Comparison of ENCODE assay signal across 25 cellular contexts in genomic region chr2:23042176-23042909, GRCh38.
DNase-seq lines count a peak whose midpoint lies in the region; ATAC-seq and TF ChIP-seq lines count a peak whose summit lies in the region.
"Had no signal": no experiment of that assay in that cellular context is flagged by ENCODE, and none has a peak within 500 bp of the region (broad histone marks: within the 10 kb centered on the region; RNA-seq: fewer than 3 reads in every experiment).

No MANE protein-coding gene starts in this region.

- CTCF ChIA-PET in activated CD8-positive, alpha-beta memory T cell treated with anti-CD3 and anti-CD28 coated beads, Interleukin-2, amount 10 ng/mL, durations not matched to agents 7 days and 5 days (lab: Charles Lee) = no interaction called here

- H3K27me3 Mint-ChIP-seq in nephron (ENCODE audit: low read depth) = peaks cover 10% of the 10 kb centered on the region
- H3K27me3 Mint-ChIP-seq in activated CD8-positive, alpha-beta memory T cell treated with anti-CD3 and anti-CD28 coated beads, Interleukin-2, amount 10 ng/mL, durations not matched to agents 7 days and 5 days = no peaks in the 10 kb centered on the region
- H3K27me3 Mint-ChIP-seq: central memory CD8-positive, alpha-beta T cell had no signal

- H3K9me3 ChIP-seq in MG63 = no peaks in the 10 kb centered on the region
- H3K9me3 ChIP-seq in fibroblast of lung (ENCODE audit: control insufficient read depth, insufficient read depth, low read depth, low read length) = no peaks in the 10 kb centered on the region
- H3K9me3 ChIP-seq in testis = no peaks in the 10 kb centered on the region
- H3K9me3 ChIP-seq: tibial nerve had no signal

- peak overlapping the region; percentile 63 for H3K4me2 ChIP-seq in fibroblast of lung (ENCODE audit: extremely low read depth, insufficient read depth, low read length)
- H3K4me2 ChIP-seq: hepatocyte had no signal

- H3K27ac ChIP-seq in fibroblast of lung (ENCODE audit: insufficient read depth, low read length) = peak overlapping the region; percentile 26
- H3K27ac ChIP-seq in testis = no peak overlapping the region
- H3K27ac ChIP-seq: hepatocyte had no signal

- H3K36me3 Mint-ChIP-seq in nephron (ENCODE audit: low read depth) = no peaks in the 10 kb centered on the region
- H3K36me3 Mint-ChIP-seq in activated CD8-positive, alpha-beta memory T cell treated with anti-CD3 and anti-CD28 coated beads, Interleukin-2, amount 10 ng/mL, durations not matched to agents 7 days and 5 days = no peaks in the 10 kb centered on the region
- H3K36me3 Mint-ChIP-seq: activated naive CD4-positive, alpha-beta T cell treated with anti-CD3 and anti-CD28 coated beads, Interleukin-2, amount 10 ng/mL, durations not matched to agents 7 days and 5 days; immature natural killer cell had no signal

- H3K27me3 ChIP-seq in MG63 (no peaks in the 10 kb centered on the region), fibroblast of lung (ENCODE audit: control insufficient read depth, insufficient read depth, low read length) (no peaks in the 10 kb centered on the region), testis (no peaks in the 10 kb centered on the region)
- H3K27me3 ChIP-seq: hepatocyte, tibial nerve had no signal

- no peaks in the 10 kb centered on the region for H3K9me3 Mint-ChIP-seq in nephron
- peaks cover 2% of the 10 kb centered on the region for H3K9me3 Mint-ChIP-seq in activated CD8-positive, alpha-beta memory T cell treated with anti-CD3 and anti-CD28 coated beads, Interleukin-2, amount 10 ng/mL, durations not matched to agents 7 days and 5 days (ENCODE audit: low read depth)
- H3K9me3 Mint-ChIP-seq: activated naive CD4-positive, alpha-beta T cell treated with anti-CD3 and anti-CD28 coated beads, Interleukin-2, amount 10 ng/mL, durations not matched to agents 7 days and 5 days; activated T-helper 1 cell treated with anti-CD3 and anti-CD28 coated beads, Interleukin-12 subunit alpha, Interleukin-12 subunit beta, Interleukin-2, Interleukin-4 antibody, amounts not matched to agents 30 ng/mL and 10 ng/mL and 1 ng/mL, durations not matched to agents 14 hours and 24 hours and 36 hours; central memory CD8-positive, alpha-beta T cell had no signal

- H3K79me2 ChIP-seq in fibroblast of lung (ENCODE audit: control insufficient read depth, insufficient read depth, low read length) = no peaks in the 10 kb centered on the region
- H3K79me2 ChIP-seq: hepatocyte had no signal

- peak overlapping the region in 2 of 3 experiments; percentile 34 to 53 for H3K27ac Mint-ChIP-seq in nephron
- H3K27ac Mint-ChIP-seq in activated CD8-positive, alpha-beta memory T cell treated with anti-CD3 and anti-CD28 coated beads, Interleukin-2, amount 10 ng/mL, durations not matched to agents 7 days and 5 days = no peak overlapping the region
- H3K27ac Mint-ChIP-seq: activated naive CD4-positive, alpha-beta T cell treated with anti-CD3 and anti-CD28 coated beads, Interleukin-2, amount 10 ng/mL, durations not matched to agents 7 days and 5 days; activated T-helper 1 cell treated with anti-CD3 and anti-CD28 coated beads, Interleukin-12 subunit alpha, Interleukin-12 subunit beta, Interleukin-2, Interleukin-4 antibody, amounts not matched to agents 30 ng/mL and 10 ng/mL and 1 ng/mL, durations not matched to agents 14 hours and 24 hours and 36 hours; immature natural killer cell had no signal

- H3K4me3 Mint-ChIP-seq in nephron = no peak overlapping the region
- no peak overlapping the region for H3K4me3 Mint-ChIP-seq in activated CD8-positive, alpha-beta memory T cell treated with anti-CD3 and anti-CD28 coated beads, Interleukin-2, amount 10 ng/mL, durations not matched to agents 7 days and 5 days
- H3K4me3 Mint-ChIP-seq: activated naive CD4-positive, alpha-beta T cell treated with anti-CD3 and anti-CD28 coated beads, Interleukin-2, amount 10 ng/mL, durations not matched to agents 7 days and 5 days; activated T-helper 1 cell treated with anti-CD3 and anti-CD28 coated beads, Interleukin-12 subunit alpha, Interleukin-12 subunit beta, Interleukin-2, Interleukin-4 antibody, amounts not matched to agents 30 ng/mL and 10 ng/mL and 1 ng/mL, durations not matched to agents 14 hours and 24 hours and 36 hours; central memory CD8-positive, alpha-beta T cell; immature natural killer cell had no signal

- TF ChIP-seq POLR2A in testis (IDR thresholded peaks at IDR 0.05) = no peak

- intact Hi-C loops in testis (cut with DNase I; ENCODE audit: low total_unique reads) = no loop called here

- no peak for ATAC-seq in GM18868 (IDR thresholded peaks at IDR 0.05; ENCODE audit: unreplicated experiment)
- no peak for ATAC-seq in activated CD8-positive, alpha-beta memory T cell treated with anti-CD3 and anti-CD28 coated beads, Interleukin-2, amount 10 ng/mL, durations not matched to agents 7 days and 5 days
- ATAC-seq: GM12878, HCT116, left lobe of liver, SK-N-SH treated with all-trans-retinoic acid at 6 μM for 48 hours had no signal

- no peaks in the 10 kb centered on the region for H3K36me3 ChIP-seq in MG63
- H3K36me3 ChIP-seq in fibroblast of lung (ENCODE audit: control insufficient read depth, insufficient read depth, low read length) = no peaks in the 10 kb centered on the region
- no peaks in the 10 kb centered on the region for H3K36me3 ChIP-seq in testis (ENCODE audit: low read depth, missing control alignments)
- H3K36me3 ChIP-seq: tibial nerve had no signal

- TF ChIP-seq CTCF in fibroblast of lung (conservative IDR thresholded peaks at IDR 0.05 in 1 of 2, IDR thresholded peaks at IDR 0.05 in 1 of 2; ENCODE audit: low read depth in 1 of 2, low read length in 2 of 2) (no peak), nephron (IDR thresholded peaks at IDR 0.05; ENCODE audit: unreplicated experiment in 3 of 3) (no peak), testis (IDR thresholded peaks at IDR 0.05) (no peak)

- DNase-seq in MG63 (peak; percentile 84), fibroblast of lung (ENCODE audit: low read depth in 2 of 2) (peak in 1 of 2 donors; percentile 22), testis (peak; percentile 19), NCI-H2081 treated with DMSO at 0.1 percent for 48 hours (lab: John Stamatoyannopoulos, UW) (no peak)
- DNase-seq in activated CD8-positive, alpha-beta memory T cell treated with anti-CD3 and anti-CD28 coated beads, Interleukin-2, amount 10 ng/mL, durations not matched to agents 7 days and 5 days = no peak
- DNase-seq: activated CD4-positive, alpha-beta T cell treated with anti-CD3 and anti-CD28 coated beads for 48 hours; activated naive CD4-positive, alpha-beta T cell treated with anti-CD3 and anti-CD28 coated beads, Interleukin-2, amount 10 ng/mL, durations not matched to agents 7 days and 5 days; foreskin fibroblast; immature natural killer cell; Kasumi-1; NCI-H1694 treated with DMSO at 0.1 percent for 48 hours; NCI-H2227 treated with DMSO at 0.1 percent for 48 hours; posterior cingulate gyrus; RPMI8226; T-helper 2 cell had no signal

- H2AFZ ChIP-seq in fibroblast of lung (ENCODE audit: low read length) = no peak overlapping the region
- H2AFZ ChIP-seq: hepatocyte had no signal

- peaks cover 36% of the 10 kb centered on the region for H3K4me1 Mint-ChIP-seq in nephron
- no peaks in the 10 kb centered on the region for H3K4me1 Mint-ChIP-seq in activated CD8-positive, alpha-beta memory T cell treated with anti-CD3 and anti-CD28 coated beads, Interleukin-2, amount 10 ng/mL, durations not matched to agents 7 days and 5 days
- H3K4me1 Mint-ChIP-seq: activated naive CD4-positive, alpha-beta T cell treated with anti-CD3 and anti-CD28 coated beads, Interleukin-2, amount 10 ng/mL, durations not matched to agents 7 days and 5 days; central memory CD8-positive, alpha-beta T cell; immature natural killer cell had no signal

- H3K4me1 ChIP-seq in fibroblast of lung (ENCODE audit: control insufficient read depth, extremely low read depth, insufficient read depth, low read length) = no peaks in the 10 kb centered on the region
- H3K4me1 ChIP-seq in testis = peaks cover 4% of the 10 kb centered on the region

- 53 to 57% methylated on average over 8 of the region's 8 CpGs for WGBS in testis, 2 donors

- H4K20me1 ChIP-seq in fibroblast of lung (ENCODE audit: control insufficient read depth, extremely low read depth, insufficient read depth, low read length) = no peaks in the 10 kb centered on the region

- no peak overlapping the region for H3K4me3 ChIP-seq in MG63
- H3K4me3 ChIP-seq in fibroblast of lung (replicated peaks in 1 of 4; ENCODE audit: control extremely low read depth in 1 of 4, insufficient read depth in 1 of 4, low read depth in 3 of 4, low read length in 4 of 4) = no peak overlapping the region
- no peak overlapping the region for H3K4me3 ChIP-seq in testis
- H3K4me3 ChIP-seq: GM12878, hepatocyte, tibial nerve had no signal

- H3K9ac ChIP-seq in fibroblast of lung (ENCODE audit: insufficient read depth, low read length) = no peak overlapping the region

Comparison
In these comparisons a context has a peak if more than half of its experiments do, and no peak if none do; other contexts are left out.
1. DNase-seq: peak in MG63 (single experiment) and testis (single experiment); none in NCI-H2081 treated with DMSO at 0.1 percent for 48 hours (single experiment) and activated CD8-positive, alpha-beta memory T cell treated with anti-CD3 and anti-CD28 coated beads, Interleukin-2, amount 10 ng/mL, durations not matched to agents 7 days and 5 days (single experiment).